In the genomic region with DNA sequence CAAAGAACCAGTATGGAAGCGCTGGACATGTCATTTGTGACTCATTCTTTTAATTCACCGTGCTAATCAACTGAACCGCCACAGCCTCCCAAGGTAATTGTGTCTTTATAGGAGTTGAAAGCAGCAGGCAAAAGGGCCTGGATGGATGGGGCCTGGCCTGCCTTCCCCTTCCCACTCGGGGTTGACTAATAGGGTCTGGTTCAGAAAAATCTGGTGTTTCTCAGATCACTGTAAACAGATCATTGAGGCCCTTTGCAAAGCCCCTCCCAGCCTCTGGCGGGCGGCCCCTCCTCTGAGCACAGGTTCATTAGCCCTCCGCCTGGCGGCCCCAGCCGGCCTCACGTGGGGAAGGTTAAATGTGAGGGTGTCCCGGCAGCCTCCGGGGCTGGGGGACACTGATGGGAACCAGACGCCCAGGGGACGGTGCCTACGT, we compare ENCODE assay signal across 21 cellular contexts.
DNase-seq lines count a peak whose midpoint lies in the region; ATAC-seq and TF ChIP-seq lines count a peak whose summit lies in the region.
"Had no signal": no experiment of that assay in that cellular context is flagged by ENCODE, and none has a peak within 500 bp of the region (broad histone marks: within the 10 kb centered on the region; RNA-seq: fewer than 3 reads in every experiment).

No MANE protein-coding gene starts in this region.

- H3K36me3 ChIP-seq in hepatocyte (replicated peaks; ENCODE audit: insufficient read depth, low read depth) (no peaks in the 10 kb centered on the region), neuron (ENCODE audit: insufficient read depth, low read length) (no peaks in the 10 kb centered on the region), gastroesophageal sphincter (peaks cover 0 to 17% of the 10 kb centered on the region in 2 donors)
- H3K36me3 ChIP-seq: upper lobe of right lung had no signal

- no peak for TF ChIP-seq CTCF in hepatocyte (IDR thresholded peaks at IDR 0.05; ENCODE audit: poor library complexity)
- TF ChIP-seq CTCF in gastroesophageal sphincter (IDR thresholded peaks at IDR 0.05), result no peak

- 39% methylated on average over 14 of the region's 15 CpGs for WGBS in hepatocyte (ENCODE audit: low lambda C conversion rate, missing lambda C conversion rate)
- WGBS in gastroesophageal sphincter (ENCODE audit: low coverage in 1 of 2), 2 donors, result 61 to 70% methylated on average over 2 to 3 of the region's 15 CpGs

- H3K4me2 ChIP-seq in hepatocyte, result no peak overlapping the region

- H3K79me2 ChIP-seq in hepatocyte, result no peaks in the 10 kb centered on the region

- H3K9me3 ChIP-seq in hepatocyte (ENCODE audit: low read depth) (no peaks in the 10 kb centered on the region), neuron (ENCODE audit: low read length) (no peaks in the 10 kb centered on the region), gastroesophageal sphincter (no peaks in the 10 kb centered on the region)
- H3K9me3 ChIP-seq: upper lobe of right lung had no signal

- DNase-seq in ELF-1 (ENCODE audit: low read depth, low spot score) (peak; percentile 84), NCI-H1930 (lab: John Stamatoyannopoulos, UW) (peak; percentile 23 to 31), hepatocyte (ENCODE audit: low spot score) (peak; percentile 30), EL (no peak)
- no peak for DNase-seq in activated CD4-positive, alpha-beta T cell treated with anti-CD3 and anti-CD28 coated beads, Interleukin-2, amount 50 U/mL, for 4 hours
- DNase-seq: activated CD4-positive, alpha-beta memory T cell treated with anti-CD3 and anti-CD28 coated beads, Interleukin-2, amount 10 ng/mL, durations not matched to agents 7 days and 5 days; activated CD4-positive, CD25-positive, alpha-beta regulatory T cell treated with anti-CD3 and anti-CD28 coated beads, Interleukin-2, amount 50 U/mL, for 72 hours; anterior cingulate cortex; DND-41; head of caudate nucleus; KBM-7; left cardiac atrium; NCI-H2171; NCI-H524; stimulated activated CD4-positive, alpha-beta T cell treated with anti-CD3 and anti-CD28 coated beads, Interleukin-2, amount 100 ng/mL, for 48 hours; upper lobe of right lung had no signal

- TF ChIP-seq POLR2A in gastroesophageal sphincter (IDR thresholded peaks at IDR 0.05), result no peak

- H3K4me3 ChIP-seq in hepatocyte (no peak overlapping the region), neuron (ENCODE audit: low read length) (no peak overlapping the region), gastroesophageal sphincter (no peak overlapping the region)
- H3K4me3 ChIP-seq: upper lobe of right lung had no signal

- H3K27ac ChIP-seq in hepatocyte (no peak overlapping the region), gastroesophageal sphincter (no peak overlapping the region)
- H3K27ac ChIP-seq: upper lobe of right lung had no signal

- H2AFZ ChIP-seq in hepatocyte (no peak overlapping the region), neuron (ENCODE audit: low read depth, low read length) (peak overlapping the region; percentile 37)

- ATAC-seq in gastroesophageal sphincter, result no peak
- ATAC-seq: activated naive CD4-positive, alpha-beta T cell treated with anti-CD3 and anti-CD28 coated beads, Interleukin-2, amount 50 U/mL, for 72 hours; activated T-helper 17 cell treated with anti-CD3 and anti-CD28 coated beads, Interleukin-2, amount 50 U/mL, for 72 hours; HCT116; left cardiac atrium; upper lobe of right lung had no signal

- H3K9me2 ChIP-seq in hepatocyte (replicated peaks; ENCODE audit: insufficient read depth), result no peaks in the 10 kb centered on the region

- no peaks in the 10 kb centered on the region for H3K4me1 ChIP-seq in hepatocyte (ENCODE audit: insufficient read depth)
- peaks cover 10% of the 10 kb centered on the region for H3K4me1 ChIP-seq in neuron (ENCODE audit: insufficient read depth, low read length)
- H3K4me1 ChIP-seq in gastroesophageal sphincter, result no peaks in the 10 kb centered on the region
- H3K4me1 ChIP-seq: upper lobe of right lung had no signal

- TF ChIP-seq EP300 in gastroesophageal sphincter (IDR thresholded peaks at IDR 0.05), result no peak

- no peaks in the 10 kb centered on the region for H3K27me3 ChIP-seq in hepatocyte
- H3K27me3 ChIP-seq in neuron (ENCODE audit: insufficient read depth, low read length), result no peaks in the 10 kb centered on the region
- peaks cover 6% of the 10 kb centered on the region for H3K27me3 ChIP-seq in gastroesophageal sphincter

- H4K20me1 ChIP-seq in hepatocyte (ENCODE audit: insufficient read depth, poor library complexity, severe bottlenecking), result no peaks in the 10 kb centered on the region

Comparison
In these comparisons a context has a peak if more than half of its experiments do, and no peak if none do; other contexts are left out.
1. DNase-seq: peak in ELF-1 (single experiment), NCI-H1930 (2 of 2) and hepatocyte (single experiment); none in activated CD4-positive, alpha-beta T cell treated with anti-CD3 and anti-CD28 coated beads, Interleukin-2, amount 50 U/mL, for 4 hours (0 of 2) and EL (single experiment).